In genomic region chr6:89829591-89830384, GRCh38 we compare ENCODE assay signal across 8 cellular contexts. TPM values are rescaled to one million over a fixed set of nuclear protein-coding genes. Genes with fewer than 3 reads are reported as not detected.
DNase-seq lines count a peak whose midpoint lies in the region; TF ChIP-seq lines count a peak whose summit lies in the region.

Gene CASP8AP2, plus strand, starts transcription at chr6:89829880.

- H2BK120ac ChIP-seq in H9 (ENCODE audit: low read depth, low read length, poor library complexity, severe bottlenecking), result no peak within 1 kb of the TSS

- H3K36me3 ChIP-seq in MG63 (peaks cover 19% of the 10 kb centered on the region), stomach smooth muscle (ENCODE audit: control insufficient read depth in 2 of 2, insufficient read depth in 2 of 2, low read length in 2 of 2) (peaks cover 3% of the 10 kb centered on the region in 2 donors)

- H3K79me1 ChIP-seq in H9 (ENCODE audit: insufficient read depth, low read depth, low read length, poor library complexity, severe bottlenecking), result no peaks in the 10 kb centered on the region

- no peak within 1 kb of the TSS for H2AFZ ChIP-seq in H9 (ENCODE audit: low read length)

- H2BK15ac ChIP-seq in H9 (ENCODE audit: low read depth, low read length), result no peak within 1 kb of the TSS

- H4K8ac ChIP-seq in H9 (replicated peaks; ENCODE audit: insufficient read length, low read depth, low read length), result no peak within 1 kb of the TSS

- no peaks in the 10 kb centered on the region for H4K20me1 ChIP-seq in H9 (ENCODE audit: control insufficient read depth, insufficient read depth, insufficient read length)

- H3K4me1 Mint-ChIP-seq in H9 (peaks cover 15 to 17% of the 10 kb centered on the region in 2 experiments; a peak in 3 of 4 replicates), neural crest cell (peaks cover 20% of the 10 kb centered on the region)

- H3K27me3 Mint-ChIP-seq in H9 (ENCODE audit: low read depth) (no peaks in the 10 kb centered on the region), neural crest cell (ENCODE audit: low read depth) (no peaks in the 10 kb centered on the region)

- DNase-seq in ELR (ENCODE audit: low read depth) (peak; percentile 100), H9 (peak; percentile 97), MG63 (peak; percentile 90), SHP77 treated with DMSO at 0.1 percent for 48 hours (lab: John Stamatoyannopoulos, UW) (peak; percentile 97), fibroblast of villous mesenchyme (ENCODE audit: low read depth) (peak; percentile 99), neural crest cell (ENCODE audit: low read depth, low spot score) (peak; percentile 81)
- DNase-seq in activated effector memory CD4-positive, alpha-beta T cell treated with anti-CD3 and anti-CD28 coated beads, Interleukin-2, amount 50 U/mL, for 16 hours, result peak; percentile 95

- H3K4me3 ChIP-seq in MG63, result peak within 1 kb of the TSS; percentile 91
- peak within 1 kb of the TSS; percentile 98 for H3K4me3 ChIP-seq in fibroblast of villous mesenchyme (ENCODE audit: low read depth, low read length)
- H3K4me3 ChIP-seq in stomach smooth muscle (ENCODE audit: low read length in 2 of 2), result peak within 1 kb of the TSS; percentile 79 to 98

- peak within 1 kb of the TSS; percentile 69 for H3K4me2 ChIP-seq in H9 (ENCODE audit: insufficient read depth, insufficient read length, low read length)

- no peak within 1 kb of the TSS for H3K23ac ChIP-seq in H9 (ENCODE audit: insufficient read length, low read depth, low read length)

- peak within 1 kb of the TSS; percentile 95 for H3K9ac ChIP-seq in H9 (ENCODE audit: extremely low read depth, insufficient read length, low read length)
- H3K9ac ChIP-seq in stomach smooth muscle (ENCODE audit: low read length in 2 of 2), result peak within 1 kb of the TSS; percentile 79 to 84

- peak within 1 kb of the TSS; percentile 96 for H3K14ac ChIP-seq in H9 (ENCODE audit: insufficient read depth, low read length)

- H3K27me3 ChIP-seq in H9 (ENCODE audit: insufficient read depth, low read length) (no peaks in the 10 kb centered on the region), MG63 (no peaks in the 10 kb centered on the region), stomach smooth muscle (ENCODE audit: control insufficient read depth in 1 of 2, insufficient read depth in 2 of 2, low read length in 2 of 2) (no peaks in the 10 kb centered on the region)

- H3K9me3 Mint-ChIP-seq in H9 (no peaks in the 10 kb centered on the region), neural crest cell (no peaks in the 10 kb centered on the region)

- TF ChIP-seq CTCF in H9 (conservative IDR thresholded peaks at IDR 0.05), result no peak
- TF ChIP-seq CTCF in fibroblast of villous mesenchyme (IDR thresholded peaks at IDR 0.05; ENCODE audit: insufficient read depth, low read depth, low read length), result no peak
- no peak for TF ChIP-seq CTCF in neural crest cell (conservative IDR thresholded peaks at IDR 0.05)

- H3K18ac ChIP-seq in H9 (ENCODE audit: insufficient read length, low read depth, low read length), result peak within 1 kb of the TSS; percentile 90

- no peak within 1 kb of the TSS for H3K56ac ChIP-seq in H9 (ENCODE audit: insufficient read length, low read depth, low read length)

- H3K4me3 Mint-ChIP-seq in H9 (peak within 1 kb of the TSS; percentile 89 to 98), neural crest cell (peak within 1 kb of the TSS; percentile 98)

- no peak within 1 kb of the TSS for H2AK5ac ChIP-seq in H9 (ENCODE audit: insufficient read length, low read length)

- H2BK20ac ChIP-seq in H9 (ENCODE audit: low read depth, low read length, poor library complexity, severe bottlenecking), result no peak within 1 kb of the TSS

- H3K4me1 ChIP-seq in H9 (ENCODE audit: insufficient read depth, low read length) (no peaks in the 10 kb centered on the region), stomach smooth muscle (ENCODE audit: control insufficient read depth, insufficient read depth, low read length) (peaks cover 12% of the 10 kb centered on the region)

- H3K4ac ChIP-seq in H9 (ENCODE audit: low read depth, low read length), result no peak within 1 kb of the TSS

- no peak within 1 kb of the TSS for H3T11ph ChIP-seq in H9 (ENCODE audit: low read length)

- no peak within 1 kb of the TSS for H4K5ac ChIP-seq in H9 (ENCODE audit: insufficient read length, low read depth, low read length)

- H3K9me3 ChIP-seq in H9 (ENCODE audit: control insufficient read depth, low read depth, low read length) (no peaks in the 10 kb centered on the region), MG63 (no peaks in the 10 kb centered on the region), stomach smooth muscle (ENCODE audit: control insufficient read depth in 2 of 2, low read length in 2 of 2) (no peaks in the 10 kb centered on the region)

- H3K79me2 ChIP-seq in H9 (ENCODE audit: insufficient read depth, low read length), result peaks cover 5% of the 10 kb centered on the region; the same call in 1 of the 2 replicates

- H3K27ac ChIP-seq in H9 (ENCODE audit: insufficient read length, low read depth, low read length), result no peak within 1 kb of the TSS
- peak within 1 kb of the TSS; percentile 49 for H3K27ac ChIP-seq in stomach smooth muscle (ENCODE audit: low read length)

- no peak within 1 kb of the TSS for H2BK12ac ChIP-seq in H9 (ENCODE audit: insufficient read length, low read depth, low read length)

- H3K36me3 Mint-ChIP-seq in H9 (ENCODE audit: insufficient read depth in 1 of 3, low read depth in 3 of 3) (peaks cover 23 to 31% (median 29%) of the 10 kb centered on the region in 3 experiments), neural crest cell (ENCODE audit: low read depth) (no peaks in the 10 kb centered on the region)

- peak within 1 kb of the TSS; percentile 4 for H2BK5ac ChIP-seq in H9 (ENCODE audit: insufficient read length, low read length)

- no CpG with 5 or more reads among the region's 44 CpGs for WGBS in H9 (ENCODE audit: extremely low coverage, insufficient read length, low lambda C conversion rate)

- H3K27ac Mint-ChIP-seq in H9 (peak within 1 kb of the TSS; percentile 93 to 99 (median 99)), neural crest cell (ENCODE audit: unreplicated experiment) (peak within 1 kb of the TSS; percentile 98)

- no peak within 1 kb of the TSS for H4K91ac ChIP-seq in H9 (ENCODE audit: insufficient read length, low read depth, low read length)

- peaks cover 9% of the 10 kb centered on the region for H3K23me2 ChIP-seq in H9 (ENCODE audit: insufficient read length, low read depth, low read length, poor library complexity, severe bottlenecking)

RNA-seq across cellular contexts. Expression of gene CASP8AP2, which starts in this region (rescaled TPM):
- total RNA-seq in H9 (2021) (32.6 and 33.6 TPM in 2 replicates), fibroblast of villous mesenchyme (11.9 and 18.1 TPM in 2 replicates), neural crest cell (36.6 and 38.3 TPM in 2 replicates)
- total RNA-seq in MG63 (2014; rRNA removed; shearing (Covaris generic); ENCODE audit: low replicate concordance), result 5.6 and 11.9 TPM in 2 replicates
